In genomic region chr5:42989198-42989597, GRCh38 we compare ENCODE assay signal across 21 cellular contexts. TPM values are rescaled to one million over a fixed set of nuclear protein-coding genes. Genes with fewer than 3 reads are reported as not detected.
DNase-seq lines count a peak whose midpoint lies in the region; ATAC-seq, FAIRE-seq and TF ChIP-seq lines count a peak whose summit lies in the region.
"Had no signal": no experiment of that assay in that cellular context is flagged by ENCODE, and none has a peak within 500 bp of the region (broad histone marks: within the 10 kb centered on the region; RNA-seq: fewer than 3 reads in every experiment).

No MANE protein-coding gene starts in this region.

- intact Hi-C loops in activated naive CD4-positive, alpha-beta T cell treated with anti-CD3 and anti-CD28 coated beads for 36 hours (cut with micrococcal nuclease): no loop called here

- peak overlapping the region; percentile 73 for H3K27ac Mint-ChIP-seq in activated naive CD4-positive, alpha-beta T cell treated with anti-CD3 and anti-CD28 coated beads for 36 hours
- H3K27ac Mint-ChIP-seq in T-helper 17 cell (peak overlapping the region; percentile 100), chondrocyte (ENCODE audit: unreplicated experiment) (no peak overlapping the region)
- peak overlapping the region; percentile 99 for H3K27ac Mint-ChIP-seq in central memory CD8-positive, alpha-beta T cell (ENCODE audit: low read depth)
- H3K27ac Mint-ChIP-seq in stimulated activated naive CD8-positive, alpha-beta T cell treated with anti-CD3 and anti-CD28 coated beads, Interleukin-15, amount 100 ng/mL, for 72 hours: no peak overlapping the region
- H3K27ac Mint-ChIP-seq: neural progenitor cell had no signal

- DNase-seq in activated naive CD4-positive, alpha-beta T cell treated with anti-CD3 and anti-CD28 coated beads for 36 hours: no peak
- no peak for DNase-seq in activated naive CD4-positive, alpha-beta T cell treated with anti-CD3 and anti-CD28 coated beads, Interleukin-2, amount 50 U/mL, for 16 hours
- DNase-seq in T-helper 17 cell: no peak
- DNase-seq in central memory CD8-positive, alpha-beta T cell (ENCODE audit: low spot score in 2 of 2): no peak
- no peak for DNase-seq in stimulated activated naive CD8-positive, alpha-beta T cell treated with anti-CD3 and anti-CD28 coated beads, Interleukin-15, amount 100 ng/mL, for 72 hours
- DNase-seq in chondrocyte (ENCODE audit: low spot score): no peak
- DNase-seq in RCC 7860 (ENCODE audit: low spot score): no peak
- DNase-seq in caudate nucleus (lab: John Stamatoyannopoulos, UW): no peak
- DNase-seq: activated CD4-positive, CD25-positive, alpha-beta regulatory T cell; activated effector memory CD4-positive, alpha-beta T cell treated with Interleukin-2 at 50 U/mL for 16 hours; NCI-H1930; NCI-H524; PC-3; retina; stimulated activated CD4-positive, alpha-beta T cell treated with anti-CD3 and anti-CD28 coated beads, Interleukin-2, amount 100 ng/mL, for 24 hours; SW 1271; thyroid gland had no signal

- H3K9me3 ChIP-seq in T-helper 17 cell (ENCODE audit: control insufficient read depth, low read length, poor library complexity, severe bottlenecking): no peaks in the 10 kb centered on the region
- H3K9me3 ChIP-seq: thyroid gland had no signal

- ATAC-seq in T-helper 17 cell: no peak
- no peak for ATAC-seq in central memory CD8-positive, alpha-beta T cell (replicated peaks; ENCODE audit: extremely low read depth, poor library complexity, severe bottlenecking)
- ATAC-seq in stimulated activated naive CD8-positive, alpha-beta T cell treated with anti-CD3 and anti-CD28 coated beads, Interleukin-15, amount 100 ng/mL, for 72 hours: no peak
- ATAC-seq: gastroesophageal sphincter, PC-3 had no signal

- H3K36me3 Mint-ChIP-seq in activated naive CD4-positive, alpha-beta T cell treated with anti-CD3 and anti-CD28 coated beads for 36 hours (ENCODE audit: low read depth): peaks cover 10% of the 10 kb centered on the region
- H3K36me3 Mint-ChIP-seq in T-helper 17 cell (ENCODE audit: low read depth) (peaks cover 10% of the 10 kb centered on the region), chondrocyte (ENCODE audit: low read depth) (no peaks in the 10 kb centered on the region)
- H3K36me3 Mint-ChIP-seq in central memory CD8-positive, alpha-beta T cell (ENCODE audit: insufficient read depth): peaks cover 42% of the 10 kb centered on the region
- H3K36me3 Mint-ChIP-seq: neural progenitor cell had no signal

- FAIRE-seq in RCC 7860 (lab: Jason Lieb, UNC): no peak
- FAIRE-seq: endometrium had no signal

- CTCF ChIA-PET in activated naive CD4-positive, alpha-beta T cell treated with anti-CD3 and anti-CD28 coated beads for 36 hours (lab: Charles Lee): interaction anchor here (0.6 to 10.4 kb wide), 6 partner anchors 29 to 135 kb away, joined by 4 to 144 read pairs (median 5); partner anchors contain the start of gene ANXA2R

- H3K27me3 Mint-ChIP-seq in activated naive CD4-positive, alpha-beta T cell treated with anti-CD3 and anti-CD28 coated beads for 36 hours (ENCODE audit: low read depth): no peaks in the 10 kb centered on the region
- no peaks in the 10 kb centered on the region for H3K27me3 Mint-ChIP-seq in T-helper 17 cell
- no peaks in the 10 kb centered on the region for H3K27me3 Mint-ChIP-seq in central memory CD8-positive, alpha-beta T cell
- H3K27me3 Mint-ChIP-seq in stimulated activated naive CD8-positive, alpha-beta T cell treated with anti-CD3 and anti-CD28 coated beads, Interleukin-15, amount 100 ng/mL, for 72 hours: no peaks in the 10 kb centered on the region
- no peaks in the 10 kb centered on the region for H3K27me3 Mint-ChIP-seq in chondrocyte (ENCODE audit: low read depth)

- peaks cover 48% of the 10 kb centered on the region for H3K4me1 Mint-ChIP-seq in activated naive CD4-positive, alpha-beta T cell treated with anti-CD3 and anti-CD28 coated beads for 36 hours (ENCODE audit: low read depth)
- H3K4me1 Mint-ChIP-seq in T-helper 17 cell (peaks cover 45% of the 10 kb centered on the region), chondrocyte (ENCODE audit: low read depth) (peaks cover 46% of the 10 kb centered on the region)
- peaks cover 73% of the 10 kb centered on the region for H3K4me1 Mint-ChIP-seq in central memory CD8-positive, alpha-beta T cell
- H3K4me1 Mint-ChIP-seq in stimulated activated naive CD8-positive, alpha-beta T cell treated with anti-CD3 and anti-CD28 coated beads, Interleukin-15, amount 100 ng/mL, for 72 hours: peaks cover 55% of the 10 kb centered on the region

- no peak overlapping the region for H3K27ac ChIP-seq in caudate nucleus (ENCODE audit: low read depth, low read length)
- H3K27ac ChIP-seq: breast epithelium, gastroesophageal sphincter, neural progenitor cell, thyroid gland had no signal

- peak overlapping the region; percentile 66 for H3K4me3 Mint-ChIP-seq in activated naive CD4-positive, alpha-beta T cell treated with anti-CD3 and anti-CD28 coated beads for 36 hours
- peak overlapping the region; percentile 95 for H3K4me3 Mint-ChIP-seq in T-helper 17 cell
- H3K4me3 Mint-ChIP-seq in central memory CD8-positive, alpha-beta T cell: peak overlapping the region; percentile 93
- peak overlapping the region; percentile 100 for H3K4me3 Mint-ChIP-seq in stimulated activated naive CD8-positive, alpha-beta T cell treated with anti-CD3 and anti-CD28 coated beads, Interleukin-15, amount 100 ng/mL, for 72 hours
- no peak overlapping the region for H3K4me3 Mint-ChIP-seq in chondrocyte (ENCODE audit: unreplicated experiment)
- H3K4me3 Mint-ChIP-seq: neural progenitor cell had no signal

- H3K9me3 Mint-ChIP-seq in activated naive CD4-positive, alpha-beta T cell treated with anti-CD3 and anti-CD28 coated beads for 36 hours: peaks cover 5% of the 10 kb centered on the region
- H3K9me3 Mint-ChIP-seq in central memory CD8-positive, alpha-beta T cell: no peaks in the 10 kb centered on the region
- no peaks in the 10 kb centered on the region for H3K9me3 Mint-ChIP-seq in stimulated activated naive CD8-positive, alpha-beta T cell treated with anti-CD3 and anti-CD28 coated beads, Interleukin-15, amount 100 ng/mL, for 72 hours
- H3K9me3 Mint-ChIP-seq in chondrocyte (ENCODE audit: low read depth): peaks cover 6% of the 10 kb centered on the region

- no peak for TF ChIP-seq CTCF in chondrocyte (IDR thresholded peaks at IDR 0.05)

RNA-seq across cellular contexts. Expression of gene ANXA2R, which starts 50.9 kb away (rescaled TPM):
- total RNA-seq in activated naive CD4-positive, alpha-beta T cell treated with anti-CD3 and anti-CD28 coated beads for 36 hours: 1 to 10 TPM; 6.0 to 6.5 TPM
- total RNA-seq in T-helper 17 cell (10 to 100 TPM; 33.0 to 44.0 TPM), chondrocyte (1.2 to 3.5 TPM (median 1.7 TPM) in 3 replicates)

Comparison
In these comparisons a context has a peak if more than half of its experiments do, and no peak if none do; other contexts are left out.
1. H3K27ac Mint-ChIP-seq: peak in activated naive CD4-positive, alpha-beta T cell treated with anti-CD3 and anti-CD28 coated beads for 36 hours (single experiment), T-helper 17 cell (single experiment) and central memory CD8-positive, alpha-beta T cell (single experiment); none in stimulated activated naive CD8-positive, alpha-beta T cell treated with anti-CD3 and anti-CD28 coated beads, Interleukin-15, amount 100 ng/mL, for 72 hours (0 of 2) and chondrocyte (single experiment).